ENCODE assay signal across 8 cellular contexts in the genomic region with DNA sequence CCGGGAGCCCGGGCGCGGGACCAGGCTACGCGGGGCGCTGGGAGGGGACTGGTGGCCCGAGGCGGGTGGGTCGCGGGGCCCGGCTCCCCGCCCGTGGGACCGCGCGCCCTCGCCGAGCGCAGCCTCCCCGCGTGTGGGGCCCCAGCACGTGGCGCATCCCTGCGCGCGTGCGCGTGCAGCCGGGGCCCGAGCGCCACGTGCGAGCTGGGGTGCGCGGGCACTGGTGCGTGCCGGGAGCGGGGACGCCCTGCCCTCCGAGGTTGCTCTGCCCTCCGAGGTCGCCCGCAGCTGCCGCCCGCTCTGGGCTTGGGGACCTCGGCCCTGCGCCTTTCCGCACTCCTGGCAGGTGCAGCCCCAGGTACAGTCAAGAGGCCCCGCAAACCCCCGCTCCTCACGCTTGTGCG. TPM values are rescaled to one million over a fixed set of nuclear protein-coding genes. Genes with fewer than 3 reads are reported as not detected.
DNase-seq lines count a peak whose midpoint lies in the region; ATAC-seq and TF ChIP-seq lines count a peak whose summit lies in the region.

No MANE protein-coding gene starts in this region.

- 0% methylated on average over 11 of the region's 53 CpGs; no CpG with 5 or more reads in 1 of the 2 donors for WGBS in lower leg skin, 2 donors

- no peaks in the 10 kb centered on the region for H3K9me3 ChIP-seq in HUES6 (ENCODE audit: control insufficient read depth, insufficient read depth, low read depth, low read length)

- no peaks in the 10 kb centered on the region for H3K36me3 ChIP-seq in HUES6 (ENCODE audit: control insufficient read depth, insufficient read depth, low read length)

- H3K27me3 ChIP-seq in HUES6 (ENCODE audit: control insufficient read depth, insufficient read depth, low read length): peaks cover 7% of the 10 kb centered on the region; the same call in 1 of the 2 replicates

- intact Hi-C loops in lower leg skin (cut with DNase I; ENCODE audit: low total_unique reads): loop anchor here (2.0 kb wide), 1 partner anchor 95 kb away; no protein-coding TSS in a partner anchor

- peaks cover 28% of the 10 kb centered on the region for H3K4me1 ChIP-seq in HUES6 (ENCODE audit: control insufficient read depth, insufficient read depth, low read length)

- H3K4me3 ChIP-seq in GM12865 (ENCODE audit: low read depth, low read length) (peak overlapping the region; percentile 77), HUES6 (ENCODE audit: low read depth, low read length) (peak overlapping the region; percentile 72), cardiac fibroblast (replicated peaks in 1 of 2; ENCODE audit: low read depth in 2 of 2, low read length in 2 of 2) (peak overlapping the region; percentile 17 to 26), lower leg skin (ENCODE audit: low read depth, poor library complexity, severe bottlenecking) (peak overlapping the region; percentile 54)

- TF ChIP-seq POLR2A in lower leg skin (IDR thresholded peaks at IDR 0.05): no peak

- TF ChIP-seq CTCF in GM12865 (IDR thresholded peaks at IDR 0.05; ENCODE audit: insufficient read depth, low read depth, low read length, missing control alignments): no peak
- no peak for TF ChIP-seq CTCF in cardiac fibroblast (IDR thresholded peaks at IDR 0.05; ENCODE audit: low read depth, low read length)
- no peak for TF ChIP-seq CTCF in lower leg skin (IDR thresholded peaks at IDR 0.05)

- DNase-seq in GM12865 (ENCODE audit: low read depth) (peak; percentile 85), T follicular helper cell (ENCODE audit: low read depth) (peak; percentile 54), cardiac fibroblast (ENCODE audit: low read depth in 2 of 2) (no peak), lower leg skin (ENCODE audit: low spot score in 2 of 2) (peak in 1 of 2 donors; percentile 86), EL (no peak)
- DNase-seq in stimulated activated naive CD4-positive, alpha-beta T cell treated with Interleukin-2 at 50 U/mL for 16 hours (lab: John Stamatoyannopoulos, UW): peak; percentile 63

- peak overlapping the region; percentile 53; the same call in 1 of the 2 replicates for H3K27ac ChIP-seq in HUES6 (ENCODE audit: low read depth, low read length)

- H3K9ac ChIP-seq in HUES6 (ENCODE audit: low read length): peak overlapping the region; percentile 64

- peak; percentile 28 for ATAC-seq in GM21528 (IDR thresholded peaks at IDR 0.05; ENCODE audit: low FRiP score, unreplicated experiment)

RNA-seq across cellular contexts. Expression of gene CCDC88C, which starts 0.4 kb away (rescaled TPM):
- 10 to 100 TPM in 2 of 4 donors, 1 to 10 TPM in 2; 8.5 to 21.8 (median 13.4) TPM for total RNA-seq in lower leg skin

Comparison
In these comparisons a context has a peak if more than half of its experiments do, and no peak if none do; other contexts are left out.
1. DNase-seq: peak in GM12865 (single experiment), T follicular helper cell (single experiment) and stimulated activated naive CD4-positive, alpha-beta T cell treated with Interleukin-2 at 50 U/mL for 16 hours (single experiment); none in cardiac fibroblast (0 of 2) and EL (single experiment).
2. H3K4me3 ChIP-seq: peak in every context shown above with its lines; median percentile 77 in GM12865; 72 in HUES6; 54 in lower leg skin; 22 in cardiac fibroblast.